ENCODE assay signal across 20 cellular contexts in genomic region chr11:89660234-89660633, GRCh38. TPM values are rescaled to one million over a fixed set of nuclear protein-coding genes. Genes with fewer than 3 reads are reported as not detected.
"Had no signal": no experiment of that assay in that cellular context is flagged by ENCODE, and none has a peak within 500 bp of the region (broad histone marks: within the 10 kb centered on the region; RNA-seq: fewer than 3 reads in every experiment).

No MANE protein-coding gene starts in this region.

- H3K36me3 ChIP-seq: ascending aorta, esophagus squamous epithelium, neutrophil, right atrium auricular region had no signal

- H3K27ac Mint-ChIP-seq: activated CD4-positive, alpha-beta memory T cell treated with anti-CD3 and anti-CD28 coated beads, Interleukin-2, amount 10 ng/mL, durations not matched to agents 7 days and 5 days; activated CD4-positive, alpha-beta T cell treated with anti-CD3 and anti-CD28 coated beads for 36 hours; activated naive CD8-positive, alpha-beta T cell treated with anti-CD3 and anti-CD28 coated beads, Interleukin-2, amount 50 U/mL, for 24 hours; naive thymus-derived CD4-positive, alpha-beta T cell; T-helper 2 cell treated with Interferon-gamma antibody and Interleukin-4, amounts not matched to agents 5 μg/mL and 100 μg/mL, for 36 hours had no signal

- H3K27ac ChIP-seq: ascending aorta, esophagus squamous epithelium, neutrophil, right atrium auricular region had no signal

- DNase-seq: activated CD4-positive, alpha-beta memory T cell treated with anti-CD3 and anti-CD28 coated beads, Interleukin-2, amount 10 ng/mL, durations not matched to agents 7 days and 5 days; activated CD4-positive, alpha-beta T cell treated with anti-CD3 and anti-CD28 coated beads for 36 hours; activated CD8-positive, alpha-beta memory T cell treated with anti-CD3 and anti-CD28 coated beads, Interleukin-2, amount 50 U/mL, for 48 hours; activated naive CD4-positive, alpha-beta T cell treated with Interleukin-2 at 50 U/mL for 16 hours; activated naive CD8-positive, alpha-beta T cell treated with anti-CD3 and anti-CD28 coated beads, Interleukin-2, amount 50 U/mL, for 24 hours; esophagus squamous epithelium; foreskin fibroblast; glutamatergic neuron; kidney glomerular epithelial cell; naive thymus-derived CD4-positive, alpha-beta T cell; posterior cingulate gyrus; small intestine had no signal

- H3K9me3 Mint-ChIP-seq: activated CD4-positive, alpha-beta memory T cell treated with anti-CD3 and anti-CD28 coated beads, Interleukin-2, amount 10 ng/mL, durations not matched to agents 7 days and 5 days; activated naive CD8-positive, alpha-beta T cell treated with anti-CD3 and anti-CD28 coated beads, Interleukin-2, amount 50 U/mL, for 24 hours; T-helper 2 cell treated with Interferon-gamma antibody and Interleukin-4, amounts not matched to agents 5 μg/mL and 100 μg/mL, for 36 hours had no signal

- H3K4me1 Mint-ChIP-seq: activated CD4-positive, alpha-beta memory T cell treated with anti-CD3 and anti-CD28 coated beads, Interleukin-2, amount 10 ng/mL, durations not matched to agents 7 days and 5 days; activated CD4-positive, alpha-beta T cell treated with anti-CD3 and anti-CD28 coated beads for 36 hours; activated naive CD8-positive, alpha-beta T cell treated with anti-CD3 and anti-CD28 coated beads, Interleukin-2, amount 50 U/mL, for 24 hours; naive thymus-derived CD4-positive, alpha-beta T cell had no signal

- H3K36me3 Mint-ChIP-seq: naive thymus-derived CD4-positive, alpha-beta T cell had no signal

- FAIRE-seq: small intestine had no signal

- H3K4me1 ChIP-seq: ascending aorta, esophagus squamous epithelium, right atrium auricular region had no signal

- H3K4me3 ChIP-seq: ascending aorta, esophagus squamous epithelium, right atrium auricular region had no signal

- H3K27me3 Mint-ChIP-seq: activated CD4-positive, alpha-beta memory T cell treated with anti-CD3 and anti-CD28 coated beads, Interleukin-2, amount 10 ng/mL, durations not matched to agents 7 days and 5 days; activated CD4-positive, alpha-beta T cell treated with anti-CD3 and anti-CD28 coated beads for 36 hours; activated naive CD8-positive, alpha-beta T cell treated with anti-CD3 and anti-CD28 coated beads, Interleukin-2, amount 50 U/mL, for 24 hours; naive thymus-derived CD4-positive, alpha-beta T cell had no signal

- ATAC-seq: activated CD4-positive, alpha-beta T cell treated with anti-CD3 and anti-CD28 coated beads for 36 hours; activated naive CD8-positive, alpha-beta T cell treated with anti-CD3 and anti-CD28 coated beads, Interleukin-2, amount 50 U/mL, for 24 hours; naive thymus-derived CD4-positive, alpha-beta T cell had no signal

- H3K27me3 ChIP-seq: ascending aorta, esophagus squamous epithelium, neutrophil, right atrium auricular region had no signal

- H3K9me3 ChIP-seq: ascending aorta, esophagus squamous epithelium, neutrophil, right atrium auricular region had no signal

- H3K4me3 Mint-ChIP-seq: activated CD4-positive, alpha-beta memory T cell treated with anti-CD3 and anti-CD28 coated beads, Interleukin-2, amount 10 ng/mL, durations not matched to agents 7 days and 5 days; activated CD4-positive, alpha-beta T cell treated with anti-CD3 and anti-CD28 coated beads for 36 hours; activated naive CD8-positive, alpha-beta T cell treated with anti-CD3 and anti-CD28 coated beads, Interleukin-2, amount 50 U/mL, for 24 hours; naive thymus-derived CD4-positive, alpha-beta T cell; T-helper 2 cell treated with Interferon-gamma antibody and Interleukin-4, amounts not matched to agents 5 μg/mL and 100 μg/mL, for 36 hours had no signal

RNA-seq across cellular contexts. Expression of gene TRIM77, which starts 49.9 kb away (rescaled TPM):
- total RNA-seq: activated CD4-positive, alpha-beta memory T cell treated with anti-CD3 and anti-CD28 coated beads, Interleukin-2, amount 10 ng/mL, durations not matched to agents 7 days and 5 days; activated CD4-positive, alpha-beta T cell treated with anti-CD3 and anti-CD28 coated beads for 36 hours; ascending aorta; esophagus squamous epithelium; lung microvascular endothelial cell; mononuclear cell; naive thymus-derived CD4-positive, alpha-beta T cell; right atrium auricular region; urinary bladder had no signal
- polyA plus RNA-seq: naive thymus-derived CD4-positive, alpha-beta T cell; small intestine; thymus; urinary bladder had no signal
